ENCODE assay signal across 1 cellular context in the genomic region with DNA sequence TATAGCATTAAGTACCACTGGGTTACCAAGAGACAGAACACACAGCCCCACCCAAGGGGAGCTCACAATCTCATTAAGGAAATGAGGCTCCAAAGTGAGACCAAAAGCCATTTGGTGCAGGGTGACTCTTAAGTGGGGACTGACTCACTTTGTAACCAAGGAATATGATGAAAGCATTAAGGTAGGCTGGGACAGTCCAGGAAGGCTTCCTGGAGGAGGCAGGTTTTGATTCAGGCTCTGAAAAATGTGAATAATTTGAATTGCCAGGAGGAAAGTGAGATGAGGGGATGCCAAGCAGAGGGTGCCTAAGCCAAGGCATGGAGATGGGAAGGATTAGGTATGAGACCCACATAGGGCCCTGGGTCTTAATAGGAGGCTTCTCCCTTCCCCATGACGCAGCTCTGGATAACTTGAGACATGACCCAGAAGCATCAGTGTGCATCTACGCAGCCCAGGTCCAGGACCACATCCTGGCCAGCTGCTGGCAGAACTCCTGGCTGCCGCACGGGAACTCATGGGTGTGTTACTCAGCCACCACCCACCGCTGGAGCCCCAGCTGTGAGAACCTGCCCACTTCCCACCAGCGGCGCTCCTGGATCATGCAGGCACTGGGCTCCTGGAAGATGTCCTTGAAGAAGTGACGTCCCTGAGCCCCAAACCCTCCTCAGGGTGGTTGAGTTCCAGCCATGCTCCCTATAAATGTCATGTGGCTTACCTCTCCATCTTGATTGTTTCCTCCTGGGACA.
A peak's percentile ranks its signal among the peaks of the same experiment; 100 is the strongest.
TF ChIP-seq lines count a peak whose summit lies in the region.

No MANE protein-coding gene starts in this region.

TF ChIP-seq in K562, 482 proteins besides CTCF, POLR2A, EP300 and RAD21:
- TF ChIP-seq ZNF707 (CRISPR knock-in tag; conservative IDR thresholded peaks at IDR 0.05) (no peak), FOS (IDR thresholded peaks at IDR 0.05; ENCODE audit: extremely low read depth, insufficient read length) (no peak), ZFP36 (IDR thresholded peaks at IDR 0.05; ENCODE audit: low read depth, low read length, partially characterized antibody) (peak; percentile 98), NRF1 (conservative IDR thresholded peaks at IDR 0.05 in 1 of 2, IDR thresholded peaks at IDR 0.05 in 1 of 2) (no peak), ZNF445 (CRISPR knock-in tag; IDR thresholded peaks at IDR 0.05; ENCODE audit: low read depth) (no peak), ZC3H11A (IDR thresholded peaks at IDR 0.05; ENCODE audit: low read depth, low read length) (no peak), MCM5 (IDR thresholded peaks at IDR 0.05; ENCODE audit: low read depth) (no peak), BRD4 (IDR thresholded peaks at IDR 0.05) (no peak), DIDO1 (tag; IDR thresholded peaks at IDR 0.05; ENCODE audit: low read depth) (no peak), ZNF436 (CRISPR knock-in tag; IDR thresholded peaks at IDR 0.05) (peak; percentile 75; the same call in 1 of the 2 replicates), ZNF175 (CRISPR knock-in tag; IDR thresholded peaks at IDR 0.05; ENCODE audit: low read depth) (no peak), RBM25 (IDR thresholded peaks at IDR 0.05; ENCODE audit: low read depth, low read length, severe bottlenecking) (peak; percentile 41), ZNF263 (CRISPR knock-in tag; IDR thresholded peaks at IDR 0.05; ENCODE audit: borderline replicate concordance) (no peak), HNRNPL (IDR thresholded peaks at IDR 0.05; ENCODE audit: low read depth, low read length) (no peak), ZNF224 (CRISPR knock-in tag; IDR thresholded peaks at IDR 0.05) (no peak), HNRNPK (IDR thresholded peaks at IDR 0.05; ENCODE audit: low read depth, low read length, poor library complexity, severe bottlenecking) (no peak), ARID2 (IDR thresholded peaks at IDR 0.05) (no peak), RAD51 (IDR thresholded peaks at IDR 0.05; ENCODE audit: borderline replicate concordance, low read depth) (no peak), NEUROD1 (IDR thresholded peaks at IDR 0.05; ENCODE audit: borderline replicate concordance, low read depth, low read length, partially characterized antibody) (no peak), CREM (IDR thresholded peaks at IDR 0.05; ENCODE audit: low read depth) (no peak), KDM5B (IDR thresholded peaks at IDR 0.05; ENCODE audit: insufficient replicate concordance, low read depth, low read length) (no peak), ZNF311 (CRISPR knock-in tag; IDR thresholded peaks at IDR 0.05) (no peak), TAF15 (IDR thresholded peaks at IDR 0.05; ENCODE audit: low read depth, low read length) (no peak), STAT5B (CRISPR knock-in tag; IDR thresholded peaks at IDR 0.05) (no peak), SMARCA5 (IDR thresholded peaks at IDR 0.05) (0 out of 2 replicates have a peak, but pooled peaks have one; percentile 29), BCOR (IDR thresholded peaks at IDR 0.05) (peak; percentile 62), KLF13 (tag; IDR thresholded peaks at IDR 0.05; ENCODE audit: borderline replicate concordance, low read depth) (no peak), IRF2 (CRISPR knock-in tag; IDR thresholded peaks at IDR 0.05) (no peak), ZNF644 (tag; IDR thresholded peaks at IDR 0.05; ENCODE audit: low read depth) (no peak), ZC3H4 (CRISPR knock-in tag; IDR thresholded peaks at IDR 0.05; ENCODE audit: borderline replicate concordance) (no peak), ZFP91 (CRISPR knock-in tag; IDR thresholded peaks at IDR 0.05) (no peak), CHCHD3 (CRISPR knock-in tag; IDR thresholded peaks at IDR 0.05) (no peak), ARID1B (IDR thresholded peaks at IDR 0.05) (no peak), ZNF551 (CRISPR knock-in tag; IDR thresholded peaks at IDR 0.05) (no peak), XRCC5 (IDR thresholded peaks at IDR 0.05; ENCODE audit: low read depth, low read length) (no peak), KLF6 (CRISPR knock-in tag; IDR thresholded peaks at IDR 0.05; ENCODE audit: borderline replicate concordance) (no peak)
- TF ChIP-seq, protein P1, sequence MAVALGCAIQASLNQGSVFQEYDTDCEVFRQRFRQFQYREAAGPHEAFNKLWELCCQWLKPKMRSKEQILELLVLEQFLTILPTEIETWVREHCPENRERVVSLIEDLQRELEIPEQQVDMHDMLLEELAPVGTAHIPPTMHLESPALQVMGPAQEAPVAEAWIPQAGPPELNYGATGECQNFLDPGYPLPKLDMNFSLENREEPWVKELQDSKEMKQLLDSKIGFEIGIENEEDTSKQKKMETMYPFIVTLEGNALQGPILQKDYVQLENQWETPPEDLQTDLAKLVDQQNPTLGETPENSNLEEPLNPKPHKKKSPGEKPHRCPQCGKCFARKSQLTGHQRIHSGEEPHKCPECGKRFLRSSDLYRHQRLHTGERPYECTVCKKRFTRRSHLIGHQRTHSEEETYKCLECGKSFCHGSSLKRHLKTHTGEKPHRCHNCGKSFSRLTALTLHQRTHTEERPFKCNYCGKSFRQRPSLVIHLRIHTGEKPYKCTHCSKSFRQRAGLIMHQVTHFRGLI (CRISPR knock-in tag; IDR thresholded peaks at IDR 0.05): no peak
- TF ChIP-seq, protein P2, sequence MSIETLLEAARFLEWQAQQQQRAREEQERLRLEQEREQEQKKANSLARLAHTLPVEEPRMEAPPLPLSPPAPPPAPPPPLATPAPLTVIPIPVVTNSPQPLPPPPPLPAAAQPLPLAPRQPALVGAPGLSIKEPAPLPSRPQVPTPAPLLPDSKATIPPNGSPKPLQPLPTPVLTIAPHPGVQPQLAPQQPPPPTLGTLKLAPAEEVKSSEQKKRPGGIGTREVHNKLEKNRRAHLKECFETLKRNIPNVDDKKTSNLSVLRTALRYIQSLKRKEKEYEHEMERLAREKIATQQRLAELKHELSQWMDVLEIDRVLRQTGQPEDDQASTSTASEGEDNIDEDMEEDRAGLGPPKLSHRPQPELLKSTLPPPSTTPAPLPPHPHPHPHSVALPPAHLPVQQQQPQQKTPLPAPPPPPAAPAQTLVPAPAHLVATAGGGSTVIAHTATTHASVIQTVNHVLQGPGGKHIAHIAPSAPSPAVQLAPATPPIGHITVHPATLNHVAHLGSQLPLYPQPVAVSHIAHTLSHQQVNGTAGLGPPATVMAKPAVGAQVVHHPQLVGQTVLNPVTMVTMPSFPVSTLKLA (conservative IDR thresholded peaks at IDR 0.05): no peak
- TF ChIP-seq, protein P3, sequence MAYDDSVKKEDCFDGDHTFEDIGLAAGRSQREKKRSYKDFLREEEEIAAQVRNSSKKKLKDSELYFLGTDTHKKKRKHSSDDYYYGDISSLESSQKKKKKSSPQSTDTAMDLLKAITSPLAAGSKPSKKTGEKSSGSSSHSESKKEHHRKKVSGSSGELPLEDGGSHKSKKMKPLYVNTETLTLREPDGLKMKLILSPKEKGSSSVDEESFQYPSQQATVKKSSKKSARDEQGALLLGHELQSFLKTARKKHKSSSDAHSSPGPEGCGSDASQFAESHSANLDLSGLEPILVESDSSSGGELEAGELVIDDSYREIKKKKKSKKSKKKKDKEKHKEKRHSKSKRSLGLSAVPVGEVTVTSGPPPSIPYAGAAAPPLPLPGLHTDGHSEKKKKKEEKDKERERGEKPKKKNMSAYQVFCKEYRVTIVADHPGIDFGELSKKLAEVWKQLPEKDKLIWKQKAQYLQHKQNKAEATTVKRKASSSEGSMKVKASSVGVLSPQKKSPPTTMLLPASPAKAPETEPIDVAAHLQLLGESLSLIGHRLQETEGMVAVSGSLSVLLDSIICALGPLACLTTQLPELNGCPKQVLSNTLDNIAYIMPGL (CRISPR knock-in tag; IDR thresholded peaks at IDR 0.05): no peak
